ENCODE assay signal across 1 cellular context in the genomic region with DNA sequence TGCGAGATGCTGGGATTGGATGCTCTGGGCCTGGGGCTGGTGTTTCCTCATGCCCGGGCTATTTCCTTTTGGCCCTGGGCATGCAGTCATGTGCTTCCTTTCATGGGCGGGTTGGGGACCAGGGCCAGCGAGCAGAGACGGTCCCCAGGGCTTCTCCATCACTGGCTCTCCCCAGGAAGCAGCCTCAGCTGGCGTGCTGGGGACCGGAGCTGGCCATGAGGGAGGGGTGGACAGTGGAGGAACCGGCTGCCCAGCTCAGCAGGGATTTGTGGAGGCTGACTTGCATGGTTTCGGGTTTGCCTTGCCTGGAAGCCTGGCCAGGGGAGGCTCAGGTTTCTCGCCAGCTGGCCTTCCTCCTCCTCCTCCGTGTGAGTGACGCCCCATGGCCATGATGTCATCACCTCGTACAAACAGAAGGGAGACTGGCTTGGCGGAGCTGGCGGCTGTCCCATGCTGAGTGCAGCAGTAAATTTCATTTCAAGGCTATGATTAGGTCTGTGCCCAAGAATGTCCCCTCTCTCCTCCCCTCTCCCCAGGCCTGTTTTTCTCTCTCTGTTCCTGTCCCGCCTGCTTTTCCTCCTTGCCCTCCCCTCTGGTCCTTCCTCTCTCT.
TF ChIP-seq lines count a peak whose summit lies in the region.

No MANE protein-coding gene starts in this region.

TF ChIP-seq in K562, 482 proteins besides CTCF, POLR2A, EP300 and RAD21 (continued from another document):
- TF ChIP-seq BCOR (IDR thresholded peaks at IDR 0.05) (no peak), SMARCB1 (IDR thresholded peaks at IDR 0.05; ENCODE audit: insufficient read length, low read depth) (no peak), TAF9B (IDR thresholded peaks at IDR 0.05; ENCODE audit: partially characterized antibody) (no peak), ZNF699 (CRISPR knock-in tag; IDR thresholded peaks at IDR 0.05; ENCODE audit: insufficient replicate concordance) (no peak), GTF2F1 (IDR thresholded peaks at IDR 0.05; ENCODE audit: low read depth, low read length) (no peak), HNRNPLL (IDR thresholded peaks at IDR 0.05; ENCODE audit: low read depth, low read length, poor library complexity, severe bottlenecking) (no peak), ARID1B (IDR thresholded peaks at IDR 0.05) (no peak), CREM (IDR thresholded peaks at IDR 0.05; ENCODE audit: low read depth) (peak; percentile 62; the same call in 1 of the 2 replicates), RFX1 (IDR thresholded peaks at IDR 0.05) (no peak), SIN3A (IDR thresholded peaks at IDR 0.05; ENCODE audit: borderline replicate concordance in 2 of 2, control insufficient read depth in 1 of 2, low read depth in 2 of 2, low read length in 2 of 2) (no peak), RFX7 (CRISPR knock-in tag; IDR thresholded peaks at IDR 0.05) (no peak), TEAD4 (IDR thresholded peaks at IDR 0.05; ENCODE audit: low read length) (no peak), TEAD4 (CRISPR knock-in tag; IDR thresholded peaks at IDR 0.05; ENCODE audit: borderline replicate concordance) (no peak), ZNF23 (CRISPR knock-in tag; IDR thresholded peaks at IDR 0.05) (no peak), ZNF263 (CRISPR knock-in tag; IDR thresholded peaks at IDR 0.05; ENCODE audit: borderline replicate concordance) (no peak), RUNX1 (IDR thresholded peaks at IDR 0.05; ENCODE audit: low read depth) (no peak), NFIX (CRISPR knock-in tag; IDR thresholded peaks at IDR 0.05; ENCODE audit: low read depth) (no peak), ZNF253 (CRISPR knock-in tag; conservative IDR thresholded peaks at IDR 0.05) (no peak), MCM7 (IDR thresholded peaks at IDR 0.05) (no peak), STAG1 (CRISPR knock-in tag; IDR thresholded peaks at IDR 0.05; ENCODE audit: borderline replicate concordance) (no peak), ZNF717 (CRISPR knock-in tag; IDR thresholded peaks at IDR 0.05) (no peak), TCF7 (IDR thresholded peaks at IDR 0.05; ENCODE audit: borderline replicate concordance) (no peak), ATF7 (IDR thresholded peaks at IDR 0.05) (peak; percentile 65), NRF1 (conservative IDR thresholded peaks at IDR 0.05 in 1 of 2, IDR thresholded peaks at IDR 0.05 in 1 of 2) (no peak), CEBPG (CRISPR knock-in tag; IDR thresholded peaks at IDR 0.05) (0 out of 2 replicates have a peak, but pooled peaks have one; percentile 28), CEBPG (tag; conservative IDR thresholded peaks at IDR 0.05 in 1 of 2, IDR thresholded peaks at IDR 0.05 in 1 of 2) (no peak), PYGO2 (tag; IDR thresholded peaks at IDR 0.05) (no peak), FOXA1 (IDR thresholded peaks at IDR 0.05; ENCODE audit: borderline replicate concordance) (no peak), PTRF (tag; IDR thresholded peaks at IDR 0.05) (no peak), HIVEP1 (CRISPR knock-in tag; IDR thresholded peaks at IDR 0.05) (no peak), JUND (IDR thresholded peaks at IDR 0.05; ENCODE audit: borderline replicate concordance, low read depth, low read length) (0 out of 2 replicates have a peak, but pooled peaks have one; percentile 14), JUND (tag; IDR thresholded peaks at IDR 0.05; ENCODE audit: borderline replicate concordance, low read depth, low read length) (0 out of 3 replicates have a peak, but pooled peaks have one; percentile 14), CBFA2T3 (IDR thresholded peaks at IDR 0.05) (no peak), CBFA2T2 (conservative IDR thresholded peaks at IDR 0.05) (no peak)
- TF ChIP-seq, protein P1, sequence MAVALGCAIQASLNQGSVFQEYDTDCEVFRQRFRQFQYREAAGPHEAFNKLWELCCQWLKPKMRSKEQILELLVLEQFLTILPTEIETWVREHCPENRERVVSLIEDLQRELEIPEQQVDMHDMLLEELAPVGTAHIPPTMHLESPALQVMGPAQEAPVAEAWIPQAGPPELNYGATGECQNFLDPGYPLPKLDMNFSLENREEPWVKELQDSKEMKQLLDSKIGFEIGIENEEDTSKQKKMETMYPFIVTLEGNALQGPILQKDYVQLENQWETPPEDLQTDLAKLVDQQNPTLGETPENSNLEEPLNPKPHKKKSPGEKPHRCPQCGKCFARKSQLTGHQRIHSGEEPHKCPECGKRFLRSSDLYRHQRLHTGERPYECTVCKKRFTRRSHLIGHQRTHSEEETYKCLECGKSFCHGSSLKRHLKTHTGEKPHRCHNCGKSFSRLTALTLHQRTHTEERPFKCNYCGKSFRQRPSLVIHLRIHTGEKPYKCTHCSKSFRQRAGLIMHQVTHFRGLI (CRISPR knock-in tag; IDR thresholded peaks at IDR 0.05) = no peak
- TF ChIP-seq, protein P2, sequence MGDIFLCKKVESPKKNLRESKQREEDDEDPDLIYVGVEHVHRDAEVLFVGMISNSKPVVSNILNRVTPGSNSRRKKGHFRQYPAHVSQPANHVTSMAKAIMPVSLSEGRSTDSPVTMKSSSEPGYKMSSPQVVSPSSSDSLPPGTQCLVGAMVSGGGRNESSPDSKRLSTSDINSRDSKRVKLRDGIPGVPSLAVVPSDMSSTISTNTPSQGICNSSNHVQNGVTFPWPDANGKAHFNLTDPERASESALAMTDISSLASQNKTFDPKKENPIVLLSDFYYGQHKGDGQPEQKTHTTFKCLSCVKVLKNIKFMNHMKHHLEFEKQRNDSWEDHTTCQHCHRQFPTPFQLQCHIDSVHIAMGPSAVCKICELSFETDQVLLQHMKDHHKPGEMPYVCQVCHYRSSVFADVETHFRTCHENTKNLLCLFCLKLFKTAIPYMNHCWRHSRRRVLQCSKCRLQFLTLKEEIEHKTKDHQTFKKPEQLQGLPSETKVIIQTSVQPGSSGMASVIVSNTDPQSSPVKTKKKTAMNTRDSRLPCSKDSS (IDR thresholded peaks at IDR 0.05; ENCODE audit: low read depth, partially characterized antibody) = no peak
- TF ChIP-seq, protein P3, sequence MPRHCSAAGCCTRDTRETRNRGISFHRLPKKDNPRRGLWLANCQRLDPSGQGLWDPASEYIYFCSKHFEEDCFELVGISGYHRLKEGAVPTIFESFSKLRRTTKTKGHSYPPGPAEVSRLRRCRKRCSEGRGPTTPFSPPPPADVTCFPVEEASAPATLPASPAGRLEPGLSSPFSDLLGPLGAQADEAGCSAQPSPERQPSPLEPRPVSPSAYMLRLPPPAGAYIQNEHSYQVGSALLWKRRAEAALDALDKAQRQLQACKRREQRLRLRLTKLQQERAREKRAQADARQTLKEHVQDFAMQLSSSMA (CRISPR knock-in tag; IDR thresholded peaks at IDR 0.05) = no peak
- TF ChIP-seq, protein P4, sequence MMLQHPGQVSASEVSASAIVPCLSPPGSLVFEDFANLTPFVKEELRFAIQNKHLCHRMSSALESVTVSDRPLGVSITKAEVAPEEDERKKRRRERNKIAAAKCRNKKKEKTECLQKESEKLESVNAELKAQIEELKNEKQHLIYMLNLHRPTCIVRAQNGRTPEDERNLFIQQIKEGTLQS (IDR thresholded peaks at IDR 0.05) = peak; percentile 80
- TF ChIP-seq, protein P4 (CRISPR knock-in tag; conservative IDR thresholded peaks at IDR 0.05) = no peak
- TF ChIP-seq, protein P5, sequence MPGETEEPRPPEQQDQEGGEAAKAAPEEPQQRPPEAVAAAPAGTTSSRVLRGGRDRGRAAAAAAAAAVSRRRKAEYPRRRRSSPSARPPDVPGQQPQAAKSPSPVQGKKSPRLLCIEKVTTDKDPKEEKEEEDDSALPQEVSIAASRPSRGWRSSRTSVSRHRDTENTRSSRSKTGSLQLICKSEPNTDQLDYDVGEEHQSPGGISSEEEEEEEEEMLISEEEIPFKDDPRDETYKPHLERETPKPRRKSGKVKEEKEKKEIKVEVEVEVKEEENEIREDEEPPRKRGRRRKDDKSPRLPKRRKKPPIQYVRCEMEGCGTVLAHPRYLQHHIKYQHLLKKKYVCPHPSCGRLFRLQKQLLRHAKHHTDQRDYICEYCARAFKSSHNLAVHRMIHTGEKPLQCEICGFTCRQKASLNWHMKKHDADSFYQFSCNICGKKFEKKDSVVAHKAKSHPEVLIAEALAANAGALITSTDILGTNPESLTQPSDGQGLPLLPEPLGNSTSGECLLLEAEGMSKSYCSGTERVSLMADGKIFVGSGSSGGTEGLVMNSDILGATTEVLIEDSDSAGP (CRISPR knock-in tag; IDR thresholded peaks at IDR 0.05) = no peak
- TF ChIP-seq, protein P6, sequence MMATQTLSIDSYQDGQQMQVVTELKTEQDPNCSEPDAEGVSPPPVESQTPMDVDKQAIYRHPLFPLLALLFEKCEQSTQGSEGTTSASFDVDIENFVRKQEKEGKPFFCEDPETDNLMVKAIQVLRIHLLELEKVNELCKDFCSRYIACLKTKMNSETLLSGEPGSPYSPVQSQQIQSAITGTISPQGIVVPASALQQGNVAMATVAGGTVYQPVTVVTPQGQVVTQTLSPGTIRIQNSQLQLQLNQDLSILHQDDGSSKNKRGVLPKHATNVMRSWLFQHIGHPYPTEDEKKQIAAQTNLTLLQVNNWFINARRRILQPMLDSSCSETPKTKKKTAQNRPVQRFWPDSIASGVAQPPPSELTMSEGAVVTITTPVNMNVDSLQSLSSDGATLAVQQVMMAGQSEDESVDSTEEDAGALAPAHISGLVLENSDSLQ (IDR thresholded peaks at IDR 0.05) = peak; percentile 81
- TF ChIP-seq, protein P7, sequence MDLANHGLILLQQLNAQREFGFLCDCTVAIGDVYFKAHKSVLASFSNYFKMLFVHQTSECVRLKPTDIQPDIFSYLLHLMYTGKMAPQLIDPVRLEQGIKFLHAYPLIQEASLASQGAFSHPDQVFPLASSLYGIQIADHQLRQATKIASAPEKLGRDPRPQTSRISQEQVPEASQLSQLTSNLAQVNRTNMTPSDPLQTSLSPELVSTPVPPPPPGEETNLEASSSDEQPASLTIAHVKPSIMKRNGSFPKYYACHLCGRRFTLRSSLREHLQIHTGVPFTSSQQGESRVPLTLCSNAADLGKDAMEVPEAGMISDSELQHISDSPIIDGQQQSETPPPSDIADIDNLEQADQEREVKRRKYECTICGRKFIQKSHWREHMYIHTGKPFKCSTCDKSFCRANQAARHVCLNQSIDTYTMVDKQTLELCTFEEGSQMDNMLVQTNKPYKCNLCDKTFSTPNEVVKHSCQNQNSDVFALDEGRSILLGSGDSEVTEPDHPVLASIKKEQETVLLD (IDR thresholded peaks at IDR 0.05) = no peak
- TF ChIP-seq, protein P8, sequence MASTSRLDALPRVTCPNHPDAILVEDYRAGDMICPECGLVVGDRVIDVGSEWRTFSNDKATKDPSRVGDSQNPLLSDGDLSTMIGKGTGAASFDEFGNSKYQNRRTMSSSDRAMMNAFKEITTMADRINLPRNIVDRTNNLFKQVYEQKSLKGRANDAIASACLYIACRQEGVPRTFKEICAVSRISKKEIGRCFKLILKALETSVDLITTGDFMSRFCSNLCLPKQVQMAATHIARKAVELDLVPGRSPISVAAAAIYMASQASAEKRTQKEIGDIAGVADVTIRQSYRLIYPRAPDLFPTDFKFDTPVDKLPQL (IDR thresholded peaks at IDR 0.05; ENCODE audit: extremely low read depth, insufficient read length) = no peak
TF ChIP-seq in K562: peak in this region for 10.
